Comparison of ENCODE assay signal across 8 cellular contexts in genomic region chr12:2794736-2795289, GRCh38. TPM values are rescaled to one million over a fixed set of nuclear protein-coding genes. Genes with fewer than 3 reads are reported as not detected.
DNase-seq lines count a peak whose midpoint lies in the region; ATAC-seq and TF ChIP-seq lines count a peak whose summit lies in the region.

TSS of gene FKBP4 (plus strand) at chr12:2794970. CDS start at chr12:2795140, 170 bp downstream.

- peak within 1 kb of the TSS; percentile 99 for H3K4me2 ChIP-seq in GM23338

- peaks cover 36% of the 10 kb centered on the region for H3F3A ChIP-seq in GM23338 (replicated peaks; ENCODE audit: low read depth)

- H4K20me1 ChIP-seq in GM23338 (replicated peaks; ENCODE audit: insufficient read depth) = peaks cover 33% of the 10 kb centered on the region

- H3K9me2 ChIP-seq in GM23338 (ENCODE audit: insufficient read depth) = no peaks in the 10 kb centered on the region

- peaks cover 5% of the 10 kb centered on the region; the same call in 1 of the 3 replicates for H3K9me3 Mint-ChIP-seq in GM23338
- H3K9me3 Mint-ChIP-seq in neural crest cell = no peaks in the 10 kb centered on the region

- peaks cover 32% of the 10 kb centered on the region for H3K4me1 Mint-ChIP-seq in GM23338
- H3K4me1 Mint-ChIP-seq in neural crest cell = peaks cover 23% of the 10 kb centered on the region

- H3K9me3 ChIP-seq in stomach smooth muscle (ENCODE audit: control insufficient read depth in 2 of 2, low read length in 2 of 2) = no peaks in the 10 kb centered on the region

- H3K27me3 Mint-ChIP-seq in GM23338 (ENCODE audit: insufficient read depth, low read depth, poor library complexity) = peaks cover 16% of the 10 kb centered on the region
- peaks cover 22% of the 10 kb centered on the region for H3K27me3 Mint-ChIP-seq in neural crest cell (ENCODE audit: low read depth)

- H3K36me3 Mint-ChIP-seq in GM23338 (ENCODE audit: low read depth) (peaks cover 39% of the 10 kb centered on the region), neural crest cell (ENCODE audit: low read depth) (peaks cover 10% of the 10 kb centered on the region)

- H3K4me1 ChIP-seq in GM23338 (ENCODE audit: insufficient read depth) (peaks cover 24% of the 10 kb centered on the region), stomach smooth muscle (ENCODE audit: control insufficient read depth, insufficient read depth, low read length) (peaks cover 33% of the 10 kb centered on the region)

- peak; percentile 81 for ATAC-seq in GM23338

- H3K79me2 ChIP-seq in GM23338 (replicated peaks; ENCODE audit: insufficient read depth) = peaks cover 40% of the 10 kb centered on the region

- H3K9ac ChIP-seq in stomach smooth muscle (ENCODE audit: low read length in 2 of 2) = peak within 1 kb of the TSS; percentile 59 to 76

- CTCF ChIA-PET in RWPE1 (lab: Yijun Ruan, JAX) = interaction anchor here (1.2 to 2.0 kb wide), 2 partner anchors 11 to 112 kb away, joined by 3 to 12 read pairs; no protein-coding TSS in a partner anchor

- peak within 1 kb of the TSS; percentile 88 for H3K4me3 Mint-ChIP-seq in GM23338
- peak within 1 kb of the TSS; percentile 93 for H3K4me3 Mint-ChIP-seq in neural crest cell

- POLR2A ChIA-PET in RWPE1 (lab: Yijun Ruan, JAX; ENCODE audit: low non-redundant PET) = interaction anchor here (0.7 kb wide), 1 partner anchor 154 kb away, joined by 3 read pairs; no protein-coding TSS in a partner anchor

- peak within 1 kb of the TSS; percentile 91 for H3K4me3 ChIP-seq in GM23338
- peak within 1 kb of the TSS; percentile 71 to 85 for H3K4me3 ChIP-seq in stomach smooth muscle (ENCODE audit: low read length in 2 of 2)

- TF ChIP-seq CTCF in GM23338 (conservative IDR thresholded peaks at IDR 0.05; ENCODE audit: low read depth in 2 of 2) (no peak), RWPE1 (conservative IDR thresholded peaks at IDR 0.05; ENCODE audit: low read depth) (no peak), neural crest cell (conservative IDR thresholded peaks at IDR 0.05) (no peak)

- H2AFZ ChIP-seq in GM23338 = peak within 1 kb of the TSS; percentile 80

- H3K36me3 ChIP-seq in GM23338 (ENCODE audit: insufficient read depth) (peaks cover 35% of the 10 kb centered on the region), stomach smooth muscle (ENCODE audit: control insufficient read depth in 2 of 2, insufficient read depth in 2 of 2, low read length in 2 of 2) (peaks cover 26 to 29% of the 10 kb centered on the region in 2 donors)

- H3K27ac Mint-ChIP-seq in GM23338 = no peak within 1 kb of the TSS
- H3K27ac Mint-ChIP-seq in neural crest cell (ENCODE audit: unreplicated experiment) = no peak within 1 kb of the TSS

- peak; percentile 87 for DNase-seq in ELR (ENCODE audit: low read depth)
- DNase-seq in GM23338 (ENCODE audit: low spot score) = peak; percentile 96
- peak; percentile 66 to 71 for DNase-seq in Kasumi-1 (lab: John Stamatoyannopoulos, UW)
- peak; percentile 94 for DNase-seq in RWPE1 (ENCODE audit: low spot score)
- DNase-seq in activated gamma-delta T cell (lab: John Stamatoyannopoulos, UW) = peak; percentile 82
- DNase-seq in fibroblast of the conjunctiva (ENCODE audit: low read depth) = peak; percentile 46
- DNase-seq in neural crest cell (ENCODE audit: low read depth, low spot score) = peak; percentile 64

- H3K27me3 ChIP-seq in GM23338 (ENCODE audit: insufficient read depth) = no peaks in the 10 kb centered on the region
- H3K27me3 ChIP-seq in stomach smooth muscle (ENCODE audit: control insufficient read depth in 1 of 2, insufficient read depth in 2 of 2, low read length in 2 of 2) = no peaks in the 10 kb centered on the region

- H3K27ac ChIP-seq in GM23338 (ENCODE audit: low read depth) (peak within 1 kb of the TSS; percentile 79; the same call in 1 of the 2 replicates), RWPE1 (peak within 1 kb of the TSS; percentile 67), stomach smooth muscle (ENCODE audit: low read length) (peak within 1 kb of the TSS; percentile 69)

TF ChIP-seq in GM23338, 12 proteins besides CTCF, POLR2A, EP300 and RAD21:
- TF ChIP-seq JUNB (IDR thresholded peaks at IDR 0.05; ENCODE audit: unreplicated experiment) = no peak
- TF ChIP-seq ETS1 (IDR thresholded peaks at IDR 0.05) = no peak
- peak; percentile 89 for TF ChIP-seq POLR2AphosphoS5 (IDR thresholded peaks at IDR 0.05; ENCODE audit: low read depth)

RNA-seq across cellular contexts. Expression of gene FKBP4, which starts in this region (rescaled TPM):
- 203 and 223 TPM in 2 replicates for total RNA-seq in GM23338 (2014; rRNA removed; shearing (Covaris generic))
- 117 and 126 TPM in 2 replicates for polyA plus RNA-seq in GM23338 (2016; fragmentation: Nextera tagmentation; extraction: Ambion mirVana)
- 102 and 113 TPM in 2 replicates for total RNA-seq in neural crest cell

Comparison
In these comparisons a context has a peak if more than half of its experiments do, and no peak if none do; other contexts are left out.
1. Peak in every context shown above with its lines: DNase-seq, ATAC-seq, H3K4me3 ChIP-seq and H3K27ac ChIP-seq.
2. DNase-seq: peak in every context shown above with its lines; median percentile 96 in GM23338; 94 in RWPE1; 87 in ELR; 82 in activated gamma-delta T cell; 68 in Kasumi-1; 64 in neural crest cell; 46 in fibroblast of the conjunctiva.